In the genomic region with DNA sequence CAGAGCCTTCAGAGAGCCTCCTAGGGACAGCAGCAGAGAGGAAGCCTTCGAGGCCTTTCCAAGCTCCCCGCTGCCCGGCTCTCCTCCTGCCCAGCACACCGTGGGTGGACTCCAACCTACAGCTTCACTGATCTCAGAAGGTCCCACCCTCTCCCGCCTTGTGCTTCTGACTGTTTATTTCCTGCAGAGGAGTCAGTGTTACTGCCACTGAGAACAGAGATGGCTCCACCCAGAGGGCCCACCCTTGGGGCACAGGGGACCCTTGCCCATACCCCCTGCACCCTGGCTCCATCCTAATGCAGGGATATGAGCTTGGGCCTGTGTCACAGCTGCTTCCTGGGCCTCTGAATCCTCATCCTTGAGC, we compare ENCODE assay signal across 8 cellular contexts. TPM values are rescaled to one million over a fixed set of nuclear protein-coding genes. Genes with fewer than 3 reads are reported as not detected.
DNase-seq lines count a peak whose midpoint lies in the region; ATAC-seq lines count a peak whose summit lies in the region.

No MANE protein-coding gene starts in this region.

- peak; percentile 54 for DNase-seq in MG63
- DNase-seq in activated T-helper 2 cell treated with anti-CD3 and anti-CD28 coated beads, Interferon-gamma antibody, Interleukin-2, Interleukin-4, amounts not matched to agents 10 μg/mL and 5 μg/mL and 100 μg/mL, durations not matched to agents 14 hours and 24 hours and 36 hours (ENCODE audit: low spot score) = no peak
- DNase-seq in left colon = peak; percentile 72 to 77
- peak in 4 of 6 experiments; percentile 3 to 29 (median 17) for DNase-seq in stimulated activated naive CD4-positive, alpha-beta T cell (lab: John Stamatoyannopoulos, UW)
- no peak for DNase-seq in NCI-H345 treated with DMSO at 0.1 percent for 48 hours (lab: John Stamatoyannopoulos, UW; ENCODE audit: unreplicated experiment)

- no peaks in the 10 kb centered on the region for H3K9me3 ChIP-seq in MG63

- H3K36me3 Mint-ChIP-seq in activated T-helper 2 cell treated with anti-CD3 and anti-CD28 coated beads, Interferon-gamma antibody, Interleukin-2, Interleukin-4, amounts not matched to agents 10 μg/mL and 5 μg/mL and 100 μg/mL, durations not matched to agents 14 hours and 24 hours and 36 hours (ENCODE audit: low read depth) = no peaks in the 10 kb centered on the region

- no peak overlapping the region for H3K4me3 Mint-ChIP-seq in activated T-helper 2 cell treated with anti-CD3 and anti-CD28 coated beads, Interferon-gamma antibody, Interleukin-2, Interleukin-4, amounts not matched to agents 10 μg/mL and 5 μg/mL and 100 μg/mL, durations not matched to agents 14 hours and 24 hours and 36 hours (ENCODE audit: low read depth)

- no peaks in the 10 kb centered on the region for H3K27me3 ChIP-seq in MG63

- peaks cover 31% of the 10 kb centered on the region for H3K4me1 Mint-ChIP-seq in activated T-helper 2 cell treated with anti-CD3 and anti-CD28 coated beads, Interferon-gamma antibody, Interleukin-2, Interleukin-4, amounts not matched to agents 10 μg/mL and 5 μg/mL and 100 μg/mL, durations not matched to agents 14 hours and 24 hours and 36 hours (ENCODE audit: low read depth)

- no peaks in the 10 kb centered on the region for H3K9me3 Mint-ChIP-seq in activated T-helper 2 cell treated with anti-CD3 and anti-CD28 coated beads, Interferon-gamma antibody, Interleukin-2, Interleukin-4, amounts not matched to agents 10 μg/mL and 5 μg/mL and 100 μg/mL, durations not matched to agents 14 hours and 24 hours and 36 hours

- intact Hi-C loops in activated T-helper 2 cell treated with anti-CD3 and anti-CD28 coated beads, Interferon-gamma antibody, Interleukin-2, Interleukin-4, amounts not matched to agents 10 μg/mL and 5 μg/mL and 100 μg/mL, durations not matched to agents 14 hours and 24 hours and 36 hours (cut with micrococcal nuclease) = loop anchor here (2.0 kb wide), 1 partner anchor 52 kb away; a partner anchor contains a TSS
- intact Hi-C loops in left colon (cut with DNase I, micrococcal nuclease) = no loop called here

- ATAC-seq in left colon = peak; percentile 54
- no peak for ATAC-seq in HG02870 (IDR thresholded peaks at IDR 0.05; ENCODE audit: unreplicated experiment)
- no peak for ATAC-seq in GM21576 (IDR thresholded peaks at IDR 0.05; ENCODE audit: unreplicated experiment)
- ATAC-seq in HG03135 (IDR thresholded peaks at IDR 0.05; ENCODE audit: unreplicated experiment) = no peak

- H3K4me3 ChIP-seq in MG63 = no peak overlapping the region

- H3K27me3 Mint-ChIP-seq in activated T-helper 2 cell treated with anti-CD3 and anti-CD28 coated beads, Interferon-gamma antibody, Interleukin-2, Interleukin-4, amounts not matched to agents 10 μg/mL and 5 μg/mL and 100 μg/mL, durations not matched to agents 14 hours and 24 hours and 36 hours (ENCODE audit: low read depth) = no peaks in the 10 kb centered on the region

- no peaks in the 10 kb centered on the region for H3K36me3 ChIP-seq in MG63

- H3K27ac Mint-ChIP-seq in activated T-helper 2 cell treated with anti-CD3 and anti-CD28 coated beads, Interferon-gamma antibody, Interleukin-2, Interleukin-4, amounts not matched to agents 10 μg/mL and 5 μg/mL and 100 μg/mL, durations not matched to agents 14 hours and 24 hours and 36 hours = peak overlapping the region; percentile 84

RNA-seq across cellular contexts. Expression of a gene that starts 52.8 kb away (rescaled TPM):
- total RNA-seq in MG63 (2014; rRNA removed; shearing (Covaris generic); ENCODE audit: low replicate concordance) = 16.0 and 17.5 TPM in 2 replicates
- total RNA-seq in activated T-helper 2 cell treated with anti-CD3 and anti-CD28 coated beads, Interferon-gamma antibody, Interleukin-2, Interleukin-4, amounts not matched to agents 10 μg/mL and 5 μg/mL and 100 μg/mL, durations not matched to agents 14 hours and 24 hours and 36 hours = 28.5 and 28.9 TPM in 2 replicates
- 100 to 1,000 TPM; 138 to 175 TPM for total RNA-seq in left colon

Comparison
In these comparisons a context has a peak if more than half of its experiments do, and no peak if none do; other contexts are left out.
1. DNase-seq: peak in MG63 (single experiment), left colon (2 of 2) and stimulated activated naive CD4-positive, alpha-beta T cell (4 of 6); none in activated T-helper 2 cell treated with anti-CD3 and anti-CD28 coated beads, Interferon-gamma antibody, Interleukin-2, Interleukin-4, amounts not matched to agents 10 μg/mL and 5 μg/mL and 100 μg/mL, durations not matched to agents 14 hours and 24 hours and 36 hours (single experiment) and NCI-H345 treated with DMSO at 0.1 percent for 48 hours (single experiment).